ENCODE assay signal across 40 cellular contexts in genomic region chr22:24759765-24760164, GRCh38. TPM values are rescaled to one million over a fixed set of nuclear protein-coding genes. Genes with fewer than 3 reads are reported as not detected.
"Had no signal": no experiment of that assay in that cellular context is flagged by ENCODE, and none has a peak within 500 bp of the region (broad histone marks: within the 10 kb centered on the region; RNA-seq: fewer than 3 reads in every experiment).

No MANE protein-coding gene starts in this region.

- H3K27ac ChIP-seq: adrenal gland, ascending aorta, cardiac muscle cell, colonic mucosa, VCaP had no signal

- H3K36me3 ChIP-seq: adrenal gland, ascending aorta, cardiac muscle cell, colonic mucosa had no signal

- FAIRE-seq: TTC549 had no signal

- H3K27me3 ChIP-seq: adrenal gland, ascending aorta, cardiac muscle cell, colonic mucosa had no signal

- H3K9me3 Mint-ChIP-seq: activated B cell treated with CpG ODN at 0.5 μM for 24 hours; activated CD4-positive, alpha-beta memory T cell treated with anti-CD3 and anti-CD28 coated beads for 36 hours; activated CD4-positive, alpha-beta T cell treated with anti-CD3 and anti-CD28 coated beads, Interleukin-2, amount 10 ng/mL, durations not matched to agents 24 days and 14 days; activated CD8-positive, alpha-beta T cell treated with anti-CD3 and anti-CD28 coated beads for 36 hours; activated naive CD4-positive, alpha-beta T cell treated with anti-CD3 and anti-CD28 coated beads for 36 hours; activated naive CD4-positive, alpha-beta T cell treated with anti-CD3 and anti-CD28 coated beads, Interleukin-2, amount 50 U/mL, for 72 hours; activated naive CD8-positive, alpha-beta T cell treated with anti-CD3 and anti-CD28 coated beads for 36 hours; activated T-cell treated with anti-CD3 and anti-CD28 coated beads, Interleukin-2, amount 50 U/mL, for 4 hours; activated T-cell treated with anti-CD3 and anti-CD28 coated beads, Interleukin-2, amount 50 U/mL, for 72 hours; activated T-helper 1 cell treated with anti-CD3 and anti-CD28 coated beads, Interleukin-12 subunit alpha, Interleukin-12 subunit beta, Interleukin-2, Interleukin-4 antibody, amounts not matched to agents 30 ng/mL and 10 ng/mL and 1 ng/mL, durations not matched to agents 14 hours and 24 hours and 36 hours; activated T-helper 17 cell treated with anti-CD3 and anti-CD28 coated beads, Interleukin-2, amount 50 U/mL, for 72 hours; brain; central memory CD8-positive, alpha-beta T cell; T-helper 2 cell treated with Interferon-gamma antibody and Interleukin-4, amounts not matched to agents 5 μg/mL and 100 μg/mL, for 36 hours had no signal

- H3K9me3 ChIP-seq: adrenal gland, ascending aorta, colonic mucosa had no signal

- H3K4me3 Mint-ChIP-seq: activated B cell treated with CpG ODN at 0.5 μM for 24 hours; activated CD4-positive, alpha-beta memory T cell treated with anti-CD3 and anti-CD28 coated beads for 36 hours; activated CD4-positive, alpha-beta T cell treated with anti-CD3 and anti-CD28 coated beads, Interleukin-2, amount 10 ng/mL, durations not matched to agents 24 days and 14 days; activated CD8-positive, alpha-beta T cell treated with anti-CD3 and anti-CD28 coated beads for 36 hours; activated naive CD4-positive, alpha-beta T cell treated with anti-CD3 and anti-CD28 coated beads for 36 hours; activated naive CD8-positive, alpha-beta T cell treated with anti-CD3 and anti-CD28 coated beads for 36 hours; activated T-cell treated with anti-CD3 and anti-CD28 coated beads, Interleukin-2, amount 50 U/mL, for 4 hours; activated T-cell treated with anti-CD3 and anti-CD28 coated beads, Interleukin-2, amount 50 U/mL, for 72 hours; activated T-helper 1 cell treated with anti-CD3 and anti-CD28 coated beads, Interleukin-12 subunit alpha, Interleukin-12 subunit beta, Interleukin-2, Interleukin-4 antibody, amounts not matched to agents 30 ng/mL and 10 ng/mL and 1 ng/mL, durations not matched to agents 14 hours and 24 hours and 36 hours; activated T-helper 17 cell treated with anti-CD3 and anti-CD28 coated beads, Interleukin-2, amount 50 U/mL, for 72 hours; brain; central memory CD8-positive, alpha-beta T cell; T-helper 2 cell treated with Interferon-gamma antibody and Interleukin-4, amounts not matched to agents 5 μg/mL and 100 μg/mL, for 36 hours had no signal

- H3K4me3 ChIP-seq: adrenal gland, ascending aorta, cardiac muscle cell, colonic mucosa had no signal

- ATAC-seq: activated CD8-positive, alpha-beta T cell treated with anti-CD3 and anti-CD28 coated beads for 36 hours; activated naive CD4-positive, alpha-beta T cell treated with anti-CD3 and anti-CD28 coated beads, Interleukin-2, amount 50 U/mL, for 72 hours; activated T-cell treated with anti-CD3 and anti-CD28 coated beads, Interleukin-2, amount 50 U/mL, for 4 hours; activated T-cell treated with anti-CD3 and anti-CD28 coated beads, Interleukin-2, amount 50 U/mL, for 72 hours; activated T-helper 17 cell treated with anti-CD3 and anti-CD28 coated beads, Interleukin-2, amount 50 U/mL, for 72 hours had no signal

- H3K4me1 Mint-ChIP-seq: activated B cell treated with CpG ODN at 0.5 μM for 24 hours; activated CD4-positive, alpha-beta T cell treated with anti-CD3 and anti-CD28 coated beads, Interleukin-2, amount 10 ng/mL, durations not matched to agents 24 days and 14 days; activated naive CD8-positive, alpha-beta T cell treated with anti-CD3 and anti-CD28 coated beads for 36 hours; activated T-helper 17 cell treated with anti-CD3 and anti-CD28 coated beads, Interleukin-2, amount 50 U/mL, for 72 hours; central memory CD8-positive, alpha-beta T cell had no signal

- DNase-seq: activated B cell treated with CpG ODN at 0.5 μM for 24 hours; activated CD4-positive, alpha-beta memory T cell treated with anti-CD3 and anti-CD28 coated beads for 36 hours; activated CD4-positive, alpha-beta T cell treated with anti-CD3 and anti-CD28 coated beads for 4 hours; activated CD4-positive, alpha-beta T cell treated with anti-CD3 and anti-CD28 coated beads, Interleukin-2, amount 10 ng/mL, durations not matched to agents 24 days and 14 days; activated CD4-positive, alpha-beta T cell treated with anti-CD3 and anti-CD28 coated beads, Interleukin-2, amount 50 U/mL, for 1 hour; activated CD4-positive, alpha-beta T cell treated with anti-CD3 and anti-CD28 coated beads, Interleukin-2, amount 50 U/mL, for 4 hours; activated CD4-positive, CD25-positive, alpha-beta regulatory T cell treated with anti-CD3 and anti-CD28 coated beads, Interleukin-2, amount 50 U/mL, for 72 hours; activated CD8-positive, alpha-beta memory T cell treated with anti-CD3 and anti-CD28 coated beads, Interleukin-2, amount 50 U/mL, for 4 hours; activated CD8-positive, alpha-beta T cell treated with anti-CD3 and anti-CD28 coated beads for 36 hours; activated effector memory CD4-positive, alpha-beta T cell treated with anti-CD3 and anti-CD28 coated beads, Interleukin-2, amount 50 U/mL, for 16 hours; activated gamma-delta T cell treated with Interleukin-2 at 50 U/mL for 16 hours; activated naive CD4-positive, alpha-beta T cell; activated naive CD4-positive, alpha-beta T cell treated with anti-CD3 and anti-CD28 coated beads for 36 hours; activated naive CD4-positive, alpha-beta T cell treated with anti-CD3 and anti-CD28 coated beads, Interleukin-2, amount 50 U/mL, for 16 hours; activated naive CD8-positive, alpha-beta T cell treated with anti-CD3 and anti-CD28 coated beads for 36 hours; activated T-cell treated with anti-CD3 and anti-CD28 coated beads for 4 hours; activated T-cell treated with anti-CD3 and anti-CD28 coated beads, Interleukin-2, amount 50 U/mL, for 1 hour; activated T-cell treated with anti-CD3 and anti-CD28 coated beads, Interleukin-2, amount 50 U/mL, for 4 hours; activated T-cell treated with anti-CD3 and anti-CD28 coated beads, Interleukin-2, amount 50 U/mL, for 72 hours; adrenal gland; amniotic stem cell; anterior cingulate cortex; caudate nucleus; cerebellar nuclear complex; colonic mucosa; T-helper 2 cell; T-helper 9 cell had no signal

- H3K27ac Mint-ChIP-seq: activated B cell treated with CpG ODN at 0.5 μM for 24 hours; activated CD4-positive, alpha-beta memory T cell treated with anti-CD3 and anti-CD28 coated beads for 36 hours; activated CD4-positive, alpha-beta T cell treated with anti-CD3 and anti-CD28 coated beads, Interleukin-2, amount 10 ng/mL, durations not matched to agents 24 days and 14 days; activated CD8-positive, alpha-beta T cell treated with anti-CD3 and anti-CD28 coated beads for 36 hours; activated naive CD4-positive, alpha-beta T cell treated with anti-CD3 and anti-CD28 coated beads for 36 hours; activated naive CD4-positive, alpha-beta T cell treated with anti-CD3 and anti-CD28 coated beads, Interleukin-2, amount 50 U/mL, for 72 hours; activated naive CD8-positive, alpha-beta T cell treated with anti-CD3 and anti-CD28 coated beads for 36 hours; activated T-cell treated with anti-CD3 and anti-CD28 coated beads, Interleukin-2, amount 50 U/mL, for 72 hours; activated T-helper 1 cell treated with anti-CD3 and anti-CD28 coated beads, Interleukin-12 subunit alpha, Interleukin-12 subunit beta, Interleukin-2, Interleukin-4 antibody, amounts not matched to agents 30 ng/mL and 10 ng/mL and 1 ng/mL, durations not matched to agents 14 hours and 24 hours and 36 hours; activated T-helper 17 cell treated with anti-CD3 and anti-CD28 coated beads, Interleukin-2, amount 50 U/mL, for 72 hours; brain; T-helper 2 cell treated with Interferon-gamma antibody and Interleukin-4, amounts not matched to agents 5 μg/mL and 100 μg/mL, for 36 hours had no signal

- H3K36me3 Mint-ChIP-seq: activated CD4-positive, alpha-beta memory T cell treated with anti-CD3 and anti-CD28 coated beads for 36 hours; activated naive CD4-positive, alpha-beta T cell treated with anti-CD3 and anti-CD28 coated beads, Interleukin-2, amount 50 U/mL, for 72 hours; activated naive CD8-positive, alpha-beta T cell treated with anti-CD3 and anti-CD28 coated beads for 36 hours; brain had no signal

- H3K4me1 ChIP-seq: adrenal gland, ascending aorta, colonic mucosa had no signal

RNA-seq across cellular contexts. Expression of gene PIWIL3, which starts 14.8 kb away (rescaled TPM):
- total RNA-seq: activated B cell treated with CpG ODN at 0.5 μM for 24 hours; activated CD4-positive, alpha-beta memory T cell treated with anti-CD3 and anti-CD28 coated beads for 36 hours; activated CD4-positive, alpha-beta T cell treated with anti-CD3 and anti-CD28 coated beads, Interleukin-2, amount 10 ng/mL, durations not matched to agents 24 days and 14 days; activated CD8-positive, alpha-beta memory T cell treated with anti-CD3 and anti-CD28 coated beads for 36 hours; activated CD8-positive, alpha-beta T cell treated with anti-CD3 and anti-CD28 coated beads for 36 hours; activated naive CD4-positive, alpha-beta T cell treated with anti-CD3 and anti-CD28 coated beads for 36 hours; activated naive CD4-positive, alpha-beta T cell treated with anti-CD3 and anti-CD28 coated beads, Interleukin-2, amount 50 U/mL, for 72 hours; activated naive CD8-positive, alpha-beta T cell treated with anti-CD3 and anti-CD28 coated beads for 36 hours; activated T-cell treated with anti-CD3 and anti-CD28 coated beads, Interleukin-2, amount 50 U/mL, for 4 hours; activated T-cell treated with anti-CD3 and anti-CD28 coated beads, Interleukin-2, amount 50 U/mL, for 72 hours; activated T-helper 1 cell treated with anti-CD3 and anti-CD28 coated beads, Interleukin-12 subunit alpha, Interleukin-12 subunit beta, Interleukin-2, Interleukin-4 antibody, amounts not matched to agents 30 ng/mL and 10 ng/mL and 1 ng/mL, durations not matched to agents 14 hours and 24 hours and 36 hours; activated T-helper 17 cell treated with anti-CD3 and anti-CD28 coated beads, Interleukin-2, amount 50 U/mL, for 72 hours; adrenal gland; ascending aorta; bronchial epithelial cell; cardiac muscle cell; chondrocyte; colonic mucosa had no signal
- polyA plus RNA-seq: adrenal gland, cardiac muscle cell had no signal

RNA-seq across cellular contexts. Expression of gene SGSM1, which starts 46.2 kb away (rescaled TPM):
- total RNA-seq: bronchial epithelial cell had no signal
- polyA plus RNA-seq: cardiac muscle cell had no signal
